In the genomic region with DNA sequence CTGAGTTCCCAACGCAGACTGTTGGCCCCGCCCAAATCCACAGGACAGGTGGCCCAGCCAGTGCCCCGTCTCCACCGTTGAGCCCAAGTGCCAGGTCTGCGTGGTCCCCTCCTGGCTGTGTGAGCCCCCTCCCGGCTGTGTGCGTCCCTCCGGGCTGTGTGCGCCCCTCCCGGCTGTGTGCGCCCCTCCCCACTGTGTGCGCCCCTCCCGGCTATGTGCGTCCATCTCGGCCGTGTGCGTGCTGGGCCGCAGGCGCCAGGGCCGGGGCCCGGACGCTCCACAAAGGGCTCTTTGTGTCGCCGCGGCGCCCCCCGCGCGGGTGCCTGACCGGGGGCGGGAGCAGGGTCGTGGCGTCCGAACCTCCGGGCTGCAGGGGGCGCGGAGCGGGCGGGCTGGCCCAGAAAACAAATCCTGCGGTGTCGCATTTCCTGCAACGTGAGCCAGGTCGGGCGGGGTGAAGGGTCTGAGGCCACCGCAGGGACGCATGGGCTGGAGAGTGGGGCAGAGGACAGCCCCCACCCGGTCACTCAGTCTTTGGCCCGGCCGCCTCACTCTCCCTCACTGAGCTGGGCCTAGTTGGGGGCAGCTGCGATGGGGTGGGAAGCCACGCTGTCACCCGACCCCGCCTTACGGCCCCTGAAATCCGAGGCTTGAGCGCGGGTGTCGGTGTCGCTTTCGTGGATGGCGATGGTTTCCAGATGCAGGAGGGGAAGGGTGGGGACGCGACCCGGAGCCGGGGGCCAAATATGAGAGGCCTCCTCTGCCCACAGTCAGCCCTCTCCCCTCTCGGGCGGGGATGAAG, we compare ENCODE assay signal across 1 cellular context.
TF ChIP-seq lines count a peak whose summit lies in the region.

No MANE protein-coding gene starts in this region.

TF ChIP-seq in HepG2, 621 proteins besides CTCF, POLR2A, EP300 and RAD21 (continued from another document and continues in another):
- TF ChIP-seq, protein P1, sequence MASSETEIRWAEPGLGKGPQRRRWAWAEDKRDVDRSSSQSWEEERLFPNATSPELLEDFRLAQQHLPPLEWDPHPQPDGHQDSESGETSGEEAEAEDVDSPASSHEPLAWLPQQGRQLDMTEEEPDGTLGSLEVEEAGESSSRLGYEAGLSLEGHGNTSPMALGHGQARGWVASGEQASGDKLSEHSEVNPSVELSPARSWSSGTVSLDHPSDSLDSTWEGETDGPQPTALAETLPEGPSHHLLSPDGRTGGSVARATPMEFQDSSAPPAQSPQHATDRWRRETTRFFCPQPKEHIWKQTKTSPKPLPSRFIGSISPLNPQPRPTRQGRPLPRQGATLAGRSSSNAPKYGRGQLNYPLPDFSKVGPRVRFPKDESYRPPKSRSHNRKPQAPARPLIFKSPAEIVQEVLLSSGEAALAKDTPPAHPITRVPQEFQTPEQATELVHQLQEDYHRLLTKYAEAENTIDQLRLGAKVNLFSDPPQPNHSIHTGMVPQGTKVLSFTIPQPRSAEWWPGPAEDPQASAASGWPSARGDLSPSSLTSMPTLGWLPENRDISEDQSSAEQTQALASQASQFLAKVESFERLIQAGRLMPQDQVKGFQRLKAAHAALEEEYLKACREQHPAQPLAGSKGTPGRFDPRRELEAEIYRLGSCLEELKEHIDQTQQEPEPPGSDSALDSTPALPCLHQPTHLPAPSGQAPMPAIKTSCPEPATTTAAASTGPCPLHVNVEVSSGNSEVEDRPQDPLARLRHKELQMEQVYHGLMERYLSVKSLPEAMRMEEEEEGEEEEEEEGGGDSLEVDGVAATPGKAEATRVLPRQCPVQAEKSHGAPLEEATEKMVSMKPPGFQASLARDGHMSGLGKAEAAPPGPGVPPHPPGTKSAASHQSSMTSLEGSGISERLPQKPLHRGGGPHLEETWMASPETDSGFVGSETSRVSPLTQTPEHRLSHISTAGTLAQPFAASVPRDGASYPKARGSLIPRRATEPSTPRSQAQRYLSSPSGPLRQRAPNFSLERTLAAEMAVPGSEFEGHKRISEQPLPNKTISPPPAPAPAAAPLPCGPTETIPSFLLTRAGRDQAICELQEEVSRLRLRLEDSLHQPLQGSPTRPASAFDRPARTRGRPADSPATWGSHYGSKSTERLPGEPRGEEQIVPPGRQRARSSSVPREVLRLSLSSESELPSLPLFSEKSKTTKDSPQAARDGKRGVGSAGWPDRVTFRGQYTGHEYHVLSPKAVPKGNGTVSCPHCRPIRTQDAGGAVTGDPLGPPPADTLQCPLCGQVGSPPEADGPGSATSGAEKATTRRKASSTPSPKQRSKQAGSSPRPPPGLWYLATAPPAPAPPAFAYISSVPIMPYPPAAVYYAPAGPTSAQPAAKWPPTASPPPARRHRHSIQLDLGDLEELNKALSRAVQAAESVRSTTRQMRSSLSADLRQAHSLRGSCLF (CRISPR knock-in tag; IDR thresholded peaks at IDR 0.05; ENCODE audit: borderline replicate concordance), result no peak
- TF ChIP-seq POLR2AphosphoS5 (IDR thresholded peaks at IDR 0.05; ENCODE audit: low read depth, low read length) (peak; percentile 77), GABPA (IDR thresholded peaks at IDR 0.05; ENCODE audit: low read depth, low read length) (no peak), GABPA (CRISPR knock-in tag; IDR thresholded peaks at IDR 0.05; ENCODE audit: low read depth) (peak; percentile 48; the same call in 1 of the 2 replicates), FOXA1 (IDR thresholded peaks at IDR 0.05) (no peak), FOXA1 (CRISPR knock-in tag; IDR thresholded peaks at IDR 0.05) (no peak), ZNF598 (CRISPR knock-in tag; IDR thresholded peaks at IDR 0.05; ENCODE audit: borderline replicate concordance) (no peak), ZNF431 (CRISPR knock-in tag; IDR thresholded peaks at IDR 0.05; ENCODE audit: borderline replicate concordance, low read depth) (peak; percentile 63; the same call in 1 of the 2 replicates), ZBTB38 (CRISPR knock-in tag; IDR thresholded peaks at IDR 0.05) (peak; percentile 69; the same call in 1 of the 2 replicates), NR1H2 (CRISPR knock-in tag; IDR thresholded peaks at IDR 0.05; ENCODE audit: borderline replicate concordance, low read depth) (peak; percentile 85; the same call in 1 of the 2 replicates), KDM5B (CRISPR knock-in tag; IDR thresholded peaks at IDR 0.05; ENCODE audit: borderline replicate concordance) (peak; percentile 56; the same call in 1 of the 2 replicates), ZNF451 (CRISPR knock-in tag; IDR thresholded peaks at IDR 0.05) (peak; percentile 76; the same call in 1 of the 2 replicates), MED8 (CRISPR knock-in tag; IDR thresholded peaks at IDR 0.05; ENCODE audit: insufficient replicate concordance) (peak; percentile 98), ZNF460 (CRISPR knock-in tag; IDR thresholded peaks at IDR 0.05; ENCODE audit: borderline replicate concordance) (peak; percentile 36; the same call in 1 of the 2 replicates), SP4 (CRISPR knock-in tag; IDR thresholded peaks at IDR 0.05) (peak; percentile 56), ZNF367 (CRISPR knock-in tag; IDR thresholded peaks at IDR 0.05; ENCODE audit: borderline replicate concordance) (no peak), ZKSCAN1 (IDR thresholded peaks at IDR 0.05; ENCODE audit: low read length) (no peak), ZNF572 (CRISPR knock-in tag; IDR thresholded peaks at IDR 0.05) (no peak), ZSCAN31 (CRISPR knock-in tag; IDR thresholded peaks at IDR 0.05; ENCODE audit: low read depth) (peak; percentile 48; the same call in 1 of the 2 replicates), ZNF234 (CRISPR knock-in tag; conservative IDR thresholded peaks at IDR 0.05) (peak; percentile 66; the same call in 1 of the 2 replicates), TAF1 (CRISPR knock-in tag; IDR thresholded peaks at IDR 0.05) (peak; percentile 43), FIP1L1 (IDR thresholded peaks at IDR 0.05; ENCODE audit: borderline replicate concordance, insufficient read depth, low read depth, low read length) (no peak; the same call in 1 of the 2 replicates), ZNF10 (CRISPR knock-in tag; IDR thresholded peaks at IDR 0.05; ENCODE audit: borderline replicate concordance, low read depth) (no peak), ZBTB8A (CRISPR knock-in tag; IDR thresholded peaks at IDR 0.05; ENCODE audit: borderline replicate concordance, low read depth) (peak; percentile 83; the same call in 1 of the 2 replicates), ZFP82 (CRISPR knock-in tag; IDR thresholded peaks at IDR 0.05; ENCODE audit: borderline replicate concordance) (peak; percentile 94; the same call in 1 of the 2 replicates), ZNF552 (CRISPR knock-in tag; IDR thresholded peaks at IDR 0.05; ENCODE audit: borderline replicate concordance) (peak; percentile 58; the same call in 1 of the 2 replicates)
- TF ChIP-seq, protein P2, sequence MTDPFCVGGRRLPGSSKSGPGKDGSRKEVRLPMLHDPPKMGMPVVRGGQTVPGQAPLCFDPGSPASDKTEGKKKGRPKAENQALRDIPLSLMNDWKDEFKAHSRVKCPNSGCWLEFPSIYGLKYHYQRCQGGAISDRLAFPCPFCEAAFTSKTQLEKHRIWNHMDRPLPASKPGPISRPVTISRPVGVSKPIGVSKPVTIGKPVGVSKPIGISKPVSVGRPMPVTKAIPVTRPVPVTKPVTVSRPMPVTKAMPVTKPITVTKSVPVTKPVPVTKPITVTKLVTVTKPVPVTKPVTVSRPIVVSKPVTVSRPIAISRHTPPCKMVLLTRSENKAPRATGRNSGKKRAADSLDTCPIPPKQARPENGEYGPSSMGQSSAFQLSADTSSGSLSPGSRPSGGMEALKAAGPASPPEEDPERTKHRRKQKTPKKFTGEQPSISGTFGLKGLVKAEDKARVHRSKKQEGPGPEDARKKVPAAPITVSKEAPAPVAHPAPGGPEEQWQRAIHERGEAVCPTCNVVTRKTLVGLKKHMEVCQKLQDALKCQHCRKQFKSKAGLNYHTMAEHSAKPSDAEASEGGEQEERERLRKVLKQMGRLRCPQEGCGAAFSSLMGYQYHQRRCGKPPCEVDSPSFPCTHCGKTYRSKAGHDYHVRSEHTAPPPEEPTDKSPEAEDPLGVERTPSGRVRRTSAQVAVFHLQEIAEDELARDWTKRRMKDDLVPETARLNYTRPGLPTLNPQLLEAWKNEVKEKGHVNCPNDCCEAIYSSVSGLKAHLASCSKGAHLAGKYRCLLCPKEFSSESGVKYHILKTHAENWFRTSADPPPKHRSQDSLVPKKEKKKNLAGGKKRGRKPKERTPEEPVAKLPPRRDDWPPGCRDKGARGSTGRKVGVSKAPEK (CRISPR knock-in tag; IDR thresholded peaks at IDR 0.05; ENCODE audit: borderline replicate concordance), result no peak
- TF ChIP-seq, protein P3, sequence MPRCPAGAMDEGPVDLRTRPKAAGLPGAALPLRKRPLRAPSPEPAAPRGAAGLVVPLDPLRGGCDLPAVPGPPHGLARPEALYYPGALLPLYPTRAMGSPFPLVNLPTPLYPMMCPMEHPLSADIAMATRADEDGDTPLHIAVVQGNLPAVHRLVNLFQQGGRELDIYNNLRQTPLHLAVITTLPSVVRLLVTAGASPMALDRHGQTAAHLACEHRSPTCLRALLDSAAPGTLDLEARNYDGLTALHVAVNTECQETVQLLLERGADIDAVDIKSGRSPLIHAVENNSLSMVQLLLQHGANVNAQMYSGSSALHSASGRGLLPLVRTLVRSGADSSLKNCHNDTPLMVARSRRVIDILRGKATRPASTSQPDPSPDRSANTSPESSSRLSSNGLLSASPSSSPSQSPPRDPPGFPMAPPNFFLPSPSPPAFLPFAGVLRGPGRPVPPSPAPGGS (CRISPR knock-in tag; IDR thresholded peaks at IDR 0.05), result peak; percentile 81; the same call in 1 of the 2 replicates
- TF ChIP-seq, protein P4, sequence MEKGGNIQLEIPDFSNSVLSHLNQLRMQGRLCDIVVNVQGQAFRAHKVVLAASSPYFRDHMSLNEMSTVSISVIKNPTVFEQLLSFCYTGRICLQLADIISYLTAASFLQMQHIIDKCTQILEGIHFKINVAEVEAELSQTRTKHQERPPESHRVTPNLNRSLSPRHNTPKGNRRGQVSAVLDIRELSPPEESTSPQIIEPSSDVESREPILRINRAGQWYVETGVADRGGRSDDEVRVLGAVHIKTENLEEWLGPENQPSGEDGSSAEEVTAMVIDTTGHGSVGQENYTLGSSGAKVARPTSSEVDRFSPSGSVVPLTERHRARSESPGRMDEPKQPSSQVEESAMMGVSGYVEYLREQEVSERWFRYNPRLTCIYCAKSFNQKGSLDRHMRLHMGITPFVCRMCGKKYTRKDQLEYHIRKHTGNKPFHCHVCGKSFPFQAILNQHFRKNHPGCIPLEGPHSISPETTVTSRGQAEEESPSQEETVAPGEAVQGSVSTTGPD (CRISPR knock-in tag; IDR thresholded peaks at IDR 0.05), result 0 out of 2 replicates have a peak, but pooled peaks have one; percentile 48
- TF ChIP-seq, protein P5, sequence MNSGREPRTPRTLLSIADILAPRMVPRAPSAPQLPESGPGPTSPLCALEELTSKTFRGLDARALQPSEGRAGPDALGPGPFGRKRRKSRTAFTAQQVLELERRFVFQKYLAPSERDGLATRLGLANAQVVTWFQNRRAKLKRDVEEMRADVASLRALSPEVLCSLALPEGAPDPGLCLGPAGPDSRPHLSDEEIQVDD (CRISPR knock-in tag; IDR thresholded peaks at IDR 0.05; ENCODE audit: borderline replicate concordance), result peak; percentile 51; the same call in 1 of the 2 replicates
- TF ChIP-seq, protein P6, sequence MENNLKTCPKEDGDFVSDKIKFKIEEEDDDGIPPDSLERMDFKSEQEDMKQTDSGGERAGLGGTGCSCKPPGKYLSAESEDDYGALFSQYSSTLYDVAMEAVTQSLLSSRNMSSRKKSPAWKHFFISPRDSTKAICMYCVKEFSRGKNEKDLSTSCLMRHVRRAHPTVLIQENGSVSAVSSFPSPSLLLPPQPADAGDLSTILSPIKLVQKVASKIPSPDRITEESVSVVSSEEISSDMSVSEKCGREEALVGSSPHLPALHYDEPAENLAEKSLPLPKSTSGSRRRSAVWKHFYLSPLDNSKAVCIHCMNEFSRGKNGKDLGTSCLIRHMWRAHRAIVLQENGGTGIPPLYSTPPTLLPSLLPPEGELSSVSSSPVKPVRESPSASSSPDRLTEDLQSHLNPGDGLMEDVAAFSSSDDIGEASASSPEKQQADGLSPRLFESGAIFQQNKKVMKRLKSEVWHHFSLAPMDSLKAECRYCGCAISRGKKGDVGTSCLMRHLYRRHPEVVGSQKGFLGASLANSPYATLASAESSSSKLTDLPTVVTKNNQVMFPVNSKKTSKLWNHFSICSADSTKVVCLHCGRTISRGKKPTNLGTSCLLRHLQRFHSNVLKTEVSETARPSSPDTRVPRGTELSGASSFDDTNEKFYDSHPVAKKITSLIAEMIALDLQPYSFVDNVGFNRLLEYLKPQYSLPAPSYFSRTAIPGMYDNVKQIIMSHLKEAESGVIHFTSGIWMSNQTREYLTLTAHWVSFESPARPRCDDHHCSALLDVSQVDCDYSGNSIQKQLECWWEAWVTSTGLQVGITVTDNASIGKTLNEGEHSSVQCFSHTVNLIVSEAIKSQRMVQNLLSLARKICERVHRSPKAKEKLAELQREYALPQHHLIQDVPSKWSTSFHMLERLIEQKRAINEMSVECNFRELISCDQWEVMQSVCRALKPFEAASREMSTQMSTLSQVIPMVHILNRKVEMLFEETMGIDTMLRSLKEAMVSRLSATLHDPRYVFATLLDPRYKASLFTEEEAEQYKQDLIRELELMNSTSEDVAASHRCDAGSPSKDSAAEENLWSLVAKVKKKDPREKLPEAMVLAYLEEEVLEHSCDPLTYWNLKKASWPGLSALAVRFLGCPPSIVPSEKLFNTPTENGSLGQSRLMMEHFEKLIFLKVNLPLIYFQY (CRISPR knock-in tag; IDR thresholded peaks at IDR 0.05; ENCODE audit: borderline replicate concordance), result peak; percentile 98
- TF ChIP-seq, protein P7, sequence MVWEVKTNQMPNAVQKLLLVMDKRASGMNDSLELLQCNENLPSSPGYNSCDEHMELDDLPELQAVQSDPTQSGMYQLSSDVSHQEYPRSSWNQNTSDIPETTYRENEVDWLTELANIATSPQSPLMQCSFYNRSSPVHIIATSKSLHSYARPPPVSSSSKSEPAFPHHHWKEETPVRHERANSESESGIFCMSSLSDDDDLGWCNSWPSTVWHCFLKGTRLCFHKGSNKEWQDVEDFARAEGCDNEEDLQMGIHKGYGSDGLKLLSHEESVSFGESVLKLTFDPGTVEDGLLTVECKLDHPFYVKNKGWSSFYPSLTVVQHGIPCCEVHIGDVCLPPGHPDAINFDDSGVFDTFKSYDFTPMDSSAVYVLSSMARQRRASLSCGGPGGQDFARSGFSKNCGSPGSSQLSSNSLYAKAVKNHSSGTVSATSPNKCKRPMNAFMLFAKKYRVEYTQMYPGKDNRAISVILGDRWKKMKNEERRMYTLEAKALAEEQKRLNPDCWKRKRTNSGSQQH (CRISPR knock-in tag; IDR thresholded peaks at IDR 0.05; ENCODE audit: low read depth), result no peak
- TF ChIP-seq, protein P8, sequence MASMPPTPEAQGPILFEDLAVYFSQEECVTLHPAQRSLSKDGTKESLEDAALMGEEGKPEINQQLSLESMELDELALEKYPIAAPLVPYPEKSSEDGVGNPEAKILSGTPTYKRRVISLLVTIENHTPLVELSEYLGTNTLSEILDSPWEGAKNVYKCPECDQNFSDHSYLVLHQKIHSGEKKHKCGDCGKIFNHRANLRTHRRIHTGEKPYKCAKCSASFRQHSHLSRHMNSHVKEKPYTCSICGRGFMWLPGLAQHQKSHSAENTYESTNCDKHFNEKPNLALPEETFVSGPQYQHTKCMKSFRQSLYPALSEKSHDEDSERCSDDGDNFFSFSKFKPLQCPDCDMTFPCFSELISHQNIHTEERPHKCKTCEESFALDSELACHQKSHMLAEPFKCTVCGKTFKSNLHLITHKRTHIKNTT (CRISPR knock-in tag; IDR thresholded peaks at IDR 0.05), result no peak
- TF ChIP-seq, protein P9, sequence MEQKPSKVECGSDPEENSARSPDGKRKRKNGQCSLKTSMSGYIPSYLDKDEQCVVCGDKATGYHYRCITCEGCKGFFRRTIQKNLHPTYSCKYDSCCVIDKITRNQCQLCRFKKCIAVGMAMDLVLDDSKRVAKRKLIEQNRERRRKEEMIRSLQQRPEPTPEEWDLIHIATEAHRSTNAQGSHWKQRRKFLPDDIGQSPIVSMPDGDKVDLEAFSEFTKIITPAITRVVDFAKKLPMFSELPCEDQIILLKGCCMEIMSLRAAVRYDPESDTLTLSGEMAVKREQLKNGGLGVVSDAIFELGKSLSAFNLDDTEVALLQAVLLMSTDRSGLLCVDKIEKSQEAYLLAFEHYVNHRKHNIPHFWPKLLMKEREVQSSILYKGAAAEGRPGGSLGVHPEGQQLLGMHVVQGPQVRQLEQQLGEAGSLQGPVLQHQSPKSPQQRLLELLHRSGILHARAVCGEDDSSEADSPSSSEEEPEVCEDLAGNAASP (CRISPR knock-in tag; IDR thresholded peaks at IDR 0.05; ENCODE audit: borderline replicate concordance), result peak; percentile 83; the same call in 1 of the 2 replicates
